Comparison of ENCODE assay signal across 7 cellular contexts in genomic region chrX:23008431-23009099, GRCh38. TPM values are rescaled to one million over a fixed set of nuclear protein-coding genes. Genes with fewer than 3 reads are reported as not detected.
DNase-seq lines count a peak whose midpoint lies in the region; ATAC-seq, FAIRE-seq and TF ChIP-seq lines count a peak whose summit lies in the region.

No MANE protein-coding gene starts in this region.

- TF ChIP-seq CTCF in GM12864 (IDR thresholded peaks at IDR 0.05; ENCODE audit: low read depth, low read length, missing control alignments) (peak; percentile 40), dorsolateral prefrontal cortex (IDR thresholded peaks at IDR 0.05 in 54 of 56, conservative IDR thresholded peaks at IDR 0.05 in 2 of 56; ENCODE audit: low read depth in 1 of 56, partially characterized antibody in 56 of 56) (peak in 43 of 56 donors; percentile 6 to 56 (median 32)), pancreas (IDR thresholded peaks at IDR 0.05) (peak; percentile 8 to 17 (median 16))

- no peaks in the 10 kb centered on the region for H3K9me3 ChIP-seq in pancreas
- H3K9me3 ChIP-seq in effector memory CD4-positive, alpha-beta T cell (ENCODE audit: control insufficient read depth, low read length) = no peaks in the 10 kb centered on the region

- no peak overlapping the region for H3K27ac ChIP-seq in dorsolateral prefrontal cortex
- H3K27ac ChIP-seq in pancreas = no peak overlapping the region
- no peak overlapping the region for H3K27ac ChIP-seq in effector memory CD4-positive, alpha-beta T cell (ENCODE audit: insufficient read depth, low read length, poor library complexity, severe bottlenecking)

- H3K4me3 ChIP-seq in GM12864 (ENCODE audit: low read depth, low read length) (no peak overlapping the region), dorsolateral prefrontal cortex (no peak overlapping the region), pancreas (no peak overlapping the region)
- no peak overlapping the region for H3K4me3 ChIP-seq in effector memory CD4-positive, alpha-beta T cell (ENCODE audit: insufficient read depth, low read depth, low read length, poor library complexity, severe bottlenecking)

- no peaks in the 10 kb centered on the region for H3K36me3 ChIP-seq in pancreas
- H3K36me3 ChIP-seq in effector memory CD4-positive, alpha-beta T cell (ENCODE audit: control insufficient read depth, insufficient read depth, low read length) = no peaks in the 10 kb centered on the region

- H3K27me3 ChIP-seq in dorsolateral prefrontal cortex (peaks cover 0 to 41% (median 4%) of the 10 kb centered on the region in 45 donors), pancreas (peaks cover 0 to 5% (median 0%) of the 10 kb centered on the region in 4 donors)
- no peaks in the 10 kb centered on the region for H3K27me3 ChIP-seq in effector memory CD4-positive, alpha-beta T cell (replicated peaks; ENCODE audit: control insufficient read depth, insufficient read depth, low read length, poor library complexity, severe bottlenecking)

- ATAC-seq in pancreas = peak in 3 of 4 donors; percentile 53 to 77 (median 65)
- ATAC-seq in GM18867 (IDR thresholded peaks at IDR 0.05; ENCODE audit: unreplicated experiment) = no peak
- ATAC-seq in GM21526 (IDR thresholded peaks at IDR 0.05; ENCODE audit: low FRiP score, unreplicated experiment) = no peak

- intact Hi-C loops in dorsolateral prefrontal cortex (cut with DNase I) (no loop called here), pancreas (cut with DNase I) (no loop called here)

- H3K4me1 ChIP-seq in pancreas = no peaks in the 10 kb centered on the region
- H3K4me1 ChIP-seq in effector memory CD4-positive, alpha-beta T cell (ENCODE audit: control insufficient read depth, insufficient read depth, low read length, poor library complexity, severe bottlenecking) = no peaks in the 10 kb centered on the region

- 21 to 31% methylated on average over 1 of the region's 1 CpG for WGBS in pancreas, 2 donors

- no peak for FAIRE-seq in pancreas (lab: Jason Lieb, UNC)

- DNase-seq in GM12864 (ENCODE audit: low read depth) = no peak
- DNase-seq in NCI-H226 = peak; percentile 62
- DNase-seq in dorsolateral prefrontal cortex = no peak
- DNase-seq in pancreas = peak in 1 of 6 donors; percentile 3
- no peak for DNase-seq in effector memory CD4-positive, alpha-beta T cell

RNA-seq across cellular contexts. Expression of gene DDX53, which starts 8.8 kb away (rescaled TPM):
- total RNA-seq in dorsolateral prefrontal cortex (not detected), pancreas (not detected)
- not detected for polyA plus RNA-seq in pancreas

Comparison
In these comparisons a context has a peak if more than half of its experiments do, and no peak if none do; other contexts are left out.
1. ATAC-seq: peak in pancreas (3 of 4); none in GM18867 (single experiment) and GM21526 (single experiment).
2. Peak in every context shown above with its lines, with median percentiles within 50 percentile points of each other: CTCF ChIP-seq.